ENCODE assay signal across 30 cellular contexts in genomic region chr11:125199915-125200314, GRCh38. TPM values are rescaled to one million over a fixed set of nuclear protein-coding genes. Genes with fewer than 3 reads are reported as not detected.
"Had no signal": no experiment of that assay in that cellular context is flagged by ENCODE, and none has a peak within 500 bp of the region (broad histone marks: within the 10 kb centered on the region; RNA-seq: fewer than 3 reads in every experiment).

No MANE protein-coding gene starts in this region.

- DNase-seq: naive B cell; naive thymus-derived CD8-positive, alpha-beta T cell; nucleus accumbens; pancreas; right cardiac atrium; right lobe of liver; sigmoid colon; small intestine; stimulated activated CD4-positive, alpha-beta T cell treated with anti-CD3 and anti-CD28 coated beads, Interleukin-12 subunit alpha, Interleukin-12 subunit beta, amount 100 ng/mL, for 4 hours; stimulated activated CD4-positive, alpha-beta T cell treated with anti-CD3 and anti-CD28 coated beads, Interleukin-1b, Interleukin-23, amount 100 ng/mL, for 48 hours; stimulated activated CD4-positive, alpha-beta T cell treated with anti-CD3 and anti-CD28 coated beads, Interleukin-4, amount 100 ng/mL, for 1 hour; stimulated activated CD4-positive, alpha-beta T cell treated with anti-CD3 and anti-CD28 coated beads, Interleukin-4, amount 100 ng/mL, for 4 hours; stimulated activated CD8-positive, alpha-beta memory T cell treated with anti-CD3 and anti-CD28 coated beads, Interleukin-4, amount 100 ng/mL, for 48 hours; stimulated activated naive CD4-positive, alpha-beta T cell; stimulated activated naive CD8-positive, alpha-beta T cell treated with anti-CD3 and anti-CD28 coated beads, Interleukin-15, amount 100 ng/mL, for 72 hours; stimulated activated naive CD8-positive, alpha-beta T cell treated with anti-CD3 and anti-CD28 coated beads, Interleukin-15, Interleukin-2, amounts not matched to agents 100 U/mL and 50 U/mL, for 24 hours; substantia nigra; testis; tibial artery; transverse colon; upper lobe of right lung; uterus had no signal

- H3K4me1 Mint-ChIP-seq: naive B cell; naive thymus-derived CD8-positive, alpha-beta T cell; stimulated activated memory B cell treated with anti-CD40 and anti-IgM and Interleukin-4, amounts not matched to agents 10 μg/mL and 1 μg/mL and 100 μg/mL, for 72 hours; stimulated activated naive CD8-positive, alpha-beta T cell treated with anti-CD3 and anti-CD28 coated beads, Interleukin-15, amount 100 ng/mL, for 72 hours had no signal

- H3K27me3 ChIP-seq: neural progenitor cell, neutrophil, pancreas, right lobe of liver, sigmoid colon, suprapubic skin, testis, tibial artery, transverse colon, upper lobe of right lung, uterus had no signal

- H3K4me3 Mint-ChIP-seq: naive B cell; naive thymus-derived CD8-positive, alpha-beta T cell; natural killer cell treated with Interleukin-12 subunit alpha and Interleukin-12 subunit beta and Interleukin-15 and Interleukin-18, amount 100 ng/mL, for 72 hours; neural progenitor cell; stimulated activated memory B cell treated with anti-CD40 and anti-IgM and Interleukin-4, amounts not matched to agents 10 μg/mL and 1 μg/mL and 100 μg/mL, for 72 hours; stimulated activated naive CD8-positive, alpha-beta T cell treated with anti-CD3 and anti-CD28 coated beads, Interleukin-15, amount 100 ng/mL, for 72 hours; type B pancreatic cell had no signal

- H3K4me3 ChIP-seq: neural progenitor cell, pancreas, prostate gland, right lobe of liver, sigmoid colon, suprapubic skin, testis, tibial artery, transverse colon, upper lobe of right lung, uterus had no signal

- H3K36me3 Mint-ChIP-seq: natural killer cell treated with Interleukin-12 subunit alpha and Interleukin-12 subunit beta and Interleukin-15 and Interleukin-18, amount 100 ng/mL, for 72 hours; stimulated activated memory B cell treated with anti-CD40 and anti-IgM and Interleukin-4, amounts not matched to agents 10 μg/mL and 1 μg/mL and 100 μg/mL, for 72 hours had no signal

- H3K9me3 Mint-ChIP-seq: natural killer cell treated with Interleukin-12 subunit alpha and Interleukin-12 subunit beta and Interleukin-15 and Interleukin-18, amount 100 ng/mL, for 72 hours; stimulated activated memory B cell treated with anti-CD40 and anti-IgM and Interleukin-4, amounts not matched to agents 10 μg/mL and 1 μg/mL and 100 μg/mL, for 72 hours; stimulated activated naive CD8-positive, alpha-beta T cell treated with anti-CD3 and anti-CD28 coated beads, Interleukin-15, amount 100 ng/mL, for 72 hours; type B pancreatic cell had no signal

- H3K27ac ChIP-seq: neural progenitor cell, neutrophil, prostate gland, right lobe of liver, sigmoid colon, suprapubic skin, testis, tibial artery, transverse colon, upper lobe of right lung, uterus had no signal

- H3K36me3 ChIP-seq: neural progenitor cell, neutrophil, pancreas, prostate gland, right lobe of liver, sigmoid colon, suprapubic skin, tibial artery, transverse colon, upper lobe of right lung, uterus had no signal

- H3K27ac Mint-ChIP-seq: natural killer cell treated with Interleukin-12 subunit alpha and Interleukin-12 subunit beta and Interleukin-15 and Interleukin-18, amount 100 ng/mL, for 72 hours; neural progenitor cell; stimulated activated memory B cell treated with anti-CD40 and anti-IgM and Interleukin-4, amounts not matched to agents 10 μg/mL and 1 μg/mL and 100 μg/mL, for 72 hours; stimulated activated naive CD8-positive, alpha-beta T cell treated with anti-CD3 and anti-CD28 coated beads, Interleukin-15, amount 100 ng/mL, for 72 hours; type B pancreatic cell had no signal

- H3K9me3 ChIP-seq: neutrophil, pancreas, prostate gland, right lobe of liver, sigmoid colon, suprapubic skin, testis, tibial artery, transverse colon, upper lobe of right lung, uterus had no signal

- H3K4me1 ChIP-seq: prostate gland, right lobe of liver, sigmoid colon, tibial artery, transverse colon, uterus had no signal

- ATAC-seq: naive thymus-derived CD8-positive, alpha-beta T cell; natural killer cell treated with Interleukin-12 subunit alpha and Interleukin-12 subunit beta and Interleukin-15 and Interleukin-18, amount 100 ng/mL, for 72 hours; pancreas; right cardiac atrium; right lobe of liver; stimulated activated memory B cell treated with anti-CD40 and anti-IgM and Interleukin-4, amounts not matched to agents 10 μg/mL and 1 μg/mL and 100 μg/mL, for 72 hours; stimulated activated naive CD8-positive, alpha-beta T cell treated with anti-CD3 and anti-CD28 coated beads, Interleukin-15, amount 100 ng/mL, for 72 hours; stimulated activated naive CD8-positive, alpha-beta T cell treated with anti-CD3 and anti-CD28 coated beads, Interleukin-15, Interleukin-2, amounts not matched to agents 100 U/mL and 50 U/mL, for 24 hours; upper lobe of right lung had no signal

RNA-seq across cellular contexts. Expression of gene PKNOX2, which starts 35.4 kb away (rescaled TPM):
- total RNA-seq: naive thymus-derived CD8-positive, alpha-beta T cell; natural killer cell treated with Interleukin-12 subunit alpha and Interleukin-12 subunit beta and Interleukin-15 and Interleukin-18, amount 100 ng/mL, for 72 hours; renal cortical epithelial cell had no signal
- polyA plus RNA-seq: naive thymus-derived CD8-positive, alpha-beta T cell had no signal
